Comparison of ENCODE assay signal across 13 cellular contexts in genomic region chr22:26845016-26845728, GRCh38.
DNase-seq lines count a peak whose midpoint lies in the region; ATAC-seq lines count a peak whose summit lies in the region.
"Had no signal": no experiment of that assay in that cellular context is flagged by ENCODE, and none has a peak within 500 bp of the region (broad histone marks: within the 10 kb centered on the region; RNA-seq: fewer than 3 reads in every experiment).

No MANE protein-coding gene starts in this region.

- 0 out of 2 replicates have a peak, but pooled peaks cover 4% of the 10 kb centered on the region for H4K20me1 ChIP-seq in Karpas-422 (ENCODE audit: insufficient read depth, low read depth, low read length)

- H3K9ac ChIP-seq in Karpas-422 (ENCODE audit: low read length): no peak overlapping the region

- peak overlapping the region; percentile 11 for H3K4me2 ChIP-seq in Karpas-422 (ENCODE audit: low read depth, low read length, poor library complexity, severe bottlenecking)
- H3K4me2 ChIP-seq: PC-9 had no signal

- no peaks in the 10 kb centered on the region for H3K36me3 ChIP-seq in Karpas-422 (ENCODE audit: insufficient read depth, low read length)

- H3K27me3 ChIP-seq in Karpas-422 (ENCODE audit: low read length): no peaks in the 10 kb centered on the region
- H3K27me3 ChIP-seq: testis had no signal

- no peak overlapping the region for H2AFZ ChIP-seq in Karpas-422 (ENCODE audit: low read length)
- H2AFZ ChIP-seq: PC-9 had no signal

- H3K9me3 ChIP-seq in Karpas-422 (ENCODE audit: low read length): no peaks in the 10 kb centered on the region
- H3K9me3 ChIP-seq: testis had no signal

- DNase-seq in DMS153 (lab: John Stamatoyannopoulos, UW) (peak; percentile 43), Karpas-422 (peak; percentile 48), NCI-H524 treated with DMSO at 0.1 percent for 48 hours (lab: John Stamatoyannopoulos, UW) (peak; percentile 61), globus pallidus (ENCODE audit: low spot score) (peak; percentile 9), HT-29 (ENCODE audit: low spot score) (no peak), cerebellum (ENCODE audit: low spot score) (no peak)
- DNase-seq in activated CD8-positive, alpha-beta memory T cell treated with anti-CD3 and anti-CD28 coated beads, Interleukin-2, amount 50 U/mL, for 4 hours: no peak
- DNase-seq: activated T-cell treated with anti-CD3 and anti-CD28 coated beads, Interleukin-2, amount 50 U/mL, for 1 hour; HFFc6; natural killer cell; PC-9; testis had no signal

- no peaks in the 10 kb centered on the region for H3K79me2 ChIP-seq in Karpas-422 (ENCODE audit: low read length)

- no peaks in the 10 kb centered on the region for H3K9me2 ChIP-seq in Karpas-422 (replicated peaks; ENCODE audit: insufficient read depth, low read length)

- H3K27ac ChIP-seq in Karpas-422 (ENCODE audit: low read length): no peak overlapping the region
- H3K27ac ChIP-seq: PC-9, testis had no signal

- peaks cover 8% of the 10 kb centered on the region for H3K4me1 ChIP-seq in Karpas-422 (ENCODE audit: low read length)
- H3K4me1 ChIP-seq: testis had no signal

- H3K4me3 ChIP-seq in Karpas-422 (ENCODE audit: low read length): no peak overlapping the region
- H3K4me3 ChIP-seq: PC-9, testis had no signal

- ATAC-seq in GM19035 (IDR thresholded peaks at IDR 0.05; ENCODE audit: unreplicated experiment): no peak
- ATAC-seq: natural killer cell had no signal

Comparison
In these comparisons a context has a peak if more than half of its experiments do, and no peak if none do; other contexts are left out.
1. DNase-seq: peak in DMS153 (single experiment), Karpas-422 (single experiment), NCI-H524 treated with DMSO at 0.1 percent for 48 hours (single experiment) and globus pallidus (single experiment); none in HT-29 (single experiment), cerebellum (single experiment) and activated CD8-positive, alpha-beta memory T cell treated with anti-CD3 and anti-CD28 coated beads, Interleukin-2, amount 50 U/mL, for 4 hours (single experiment).